In genomic region chr13:44758595-44759221, GRCh38 we compare ENCODE assay signal across 9 cellular contexts.
DNase-seq lines count a peak whose midpoint lies in the region; ATAC-seq lines count a peak whose summit lies in the region.
"Had no signal": no experiment of that assay in that cellular context is flagged by ENCODE, and none has a peak within 500 bp of the region (broad histone marks: within the 10 kb centered on the region; RNA-seq: fewer than 3 reads in every experiment).

No MANE protein-coding gene starts in this region.

- H3K4me3 ChIP-seq in H7 (ENCODE audit: insufficient read depth, low read depth, low read length) (no peak overlapping the region), HAP-1 (no peak overlapping the region)

- H3K27me3 ChIP-seq in H7 (ENCODE audit: control insufficient read depth, insufficient read depth, low read length) (no peaks in the 10 kb centered on the region), HAP-1 (ENCODE audit: low read depth) (no peaks in the 10 kb centered on the region)

- H3K36me3 ChIP-seq in H7 (replicated peaks; ENCODE audit: control insufficient read depth, insufficient read depth, low read length) (no peaks in the 10 kb centered on the region), HAP-1 (replicated peaks) (no peaks in the 10 kb centered on the region)

- in situ Hi-C loops in HAP-1 (cut with MboI; ENCODE audit: low sequenced_read_pairs): no loop called here

- no peaks in the 10 kb centered on the region for H3K9me3 ChIP-seq in HAP-1

- peak; percentile 71 for DNase-seq in A172 (ENCODE audit: low spot score)
- peak; percentile 42 for DNase-seq in GM04503 (ENCODE audit: low read depth)
- DNase-seq in activated T-cell treated with anti-CD3 and anti-CD28 coated beads, Interleukin-2, amount 50 U/mL, for 48 hours: peak; percentile 54 to 60
- peak; percentile 76 for DNase-seq in kidney tubule cell (ENCODE audit: low spot score)
- DNase-seq in H7: no peak
- DNase-seq in HAP-1 (ENCODE audit: low spot score in 2 of 2): no peak
- DNase-seq: substantia nigra had no signal

- no peak for ATAC-seq in HG03135 (IDR thresholded peaks at IDR 0.05; ENCODE audit: unreplicated experiment)
- no peak for ATAC-seq in HG02870 (IDR thresholded peaks at IDR 0.05; ENCODE audit: unreplicated experiment)

- no peaks in the 10 kb centered on the region for H3K4me1 ChIP-seq in HAP-1

Comparison
In these comparisons a context has a peak if more than half of its experiments do, and no peak if none do; other contexts are left out.
1. DNase-seq: peak in A172 (single experiment), GM04503 (single experiment), activated T-cell treated with anti-CD3 and anti-CD28 coated beads, Interleukin-2, amount 50 U/mL, for 48 hours (2 of 2) and kidney tubule cell (single experiment); none in H7 (single experiment) and HAP-1 (0 of 2).